3 cellular contexts compared by ENCODE assay signal in the genomic region with DNA sequence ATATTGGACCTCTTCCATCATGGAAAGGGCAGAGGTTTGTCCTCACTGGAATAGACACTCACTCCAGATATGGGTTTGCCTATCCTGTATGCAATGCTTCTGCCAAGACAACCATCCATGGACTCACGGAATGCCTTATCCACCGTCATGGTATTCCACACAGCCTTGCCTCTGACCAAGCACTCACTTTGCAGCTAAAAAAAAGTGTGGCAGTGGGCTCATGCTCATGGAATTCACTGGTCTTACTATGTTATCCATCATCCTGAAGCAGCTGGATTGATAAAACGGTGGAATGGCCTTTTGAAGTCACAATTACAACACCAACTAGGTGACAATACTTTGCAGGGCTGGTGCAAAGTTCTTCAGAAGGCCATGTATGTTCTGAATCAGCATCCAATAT. TPM values are rescaled to one million over a fixed set of nuclear protein-coding genes. Genes with fewer than 3 reads are reported as not detected.
"Had no signal": no experiment of that assay in that cellular context is flagged by ENCODE, and none has a peak within 500 bp of the region (broad histone marks: within the 10 kb centered on the region; RNA-seq: fewer than 3 reads in every experiment).

No MANE protein-coding gene starts in this region.

RNA-seq across cellular contexts. Expression of gene GOLT1A, which starts 25.6 kb away (rescaled TPM):
- total RNA-seq: LHCN-M2, NCI-H460 had no signal

RNA-seq across cellular contexts. Expression of gene KISS1, which starts 43.1 kb away (rescaled TPM):
- total RNA-seq: LHCN-M2, MCF 10A, NCI-H460 had no signal
